25 cellular contexts compared by ENCODE assay signal in the genomic region with DNA sequence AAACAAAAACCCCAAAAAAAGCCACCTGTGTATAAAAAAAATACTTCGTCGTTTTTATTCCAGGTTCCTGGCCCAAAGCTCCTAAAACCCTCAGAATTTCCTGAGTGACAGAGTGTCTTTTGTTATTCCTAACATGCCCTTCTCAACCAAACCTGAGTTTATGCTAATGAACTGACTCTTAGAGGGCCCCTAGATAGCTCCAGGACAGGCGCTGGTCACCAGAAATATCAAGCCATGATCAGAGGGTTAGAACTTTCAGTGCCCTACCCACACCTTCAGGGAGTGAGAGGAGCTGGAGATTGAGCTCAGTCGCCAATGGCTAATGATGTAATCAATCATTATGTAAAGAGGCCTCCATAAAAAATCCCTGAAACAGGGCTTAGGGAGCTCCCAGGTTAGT. TPM values are rescaled to one million over a fixed set of nuclear protein-coding genes. Genes with fewer than 3 reads are reported as not detected.
DNase-seq lines count a peak whose midpoint lies in the region; ATAC-seq, FAIRE-seq and TF ChIP-seq lines count a peak whose summit lies in the region.
"Had no signal": no experiment of that assay in that cellular context is flagged by ENCODE, and none has a peak within 500 bp of the region (broad histone marks: within the 10 kb centered on the region; RNA-seq: fewer than 3 reads in every experiment).

No MANE protein-coding gene starts in this region.

- H3K4me3 Mint-ChIP-seq in GM23338 (no peak overlapping the region), natural killer cell (no peak overlapping the region)
- H3K4me3 Mint-ChIP-seq: CD14-positive monocyte; CD4-positive, alpha-beta T cell; CD8-positive, alpha-beta memory T cell; HFFc6 had no signal

- H3K36me3 Mint-ChIP-seq in GM23338 (ENCODE audit: low read depth) (peaks cover 42% of the 10 kb centered on the region), natural killer cell (peaks cover 7% of the 10 kb centered on the region)

- H2AFZ ChIP-seq in GM23338 (no peak overlapping the region), K562 (ENCODE audit: low read depth, low read length) (no peak overlapping the region)
- H2AFZ ChIP-seq: GM23248 had no signal

- H3K27ac Mint-ChIP-seq in GM23338, result 0 out of 2 replicates have a peak overlapping the region, but pooled peaks have one; percentile 59
- H3K27ac Mint-ChIP-seq in natural killer cell, result no peak overlapping the region
- H3K27ac Mint-ChIP-seq: CD4-positive, alpha-beta T cell; HFFc6 had no signal

- DNase-seq in GM23338 (ENCODE audit: low spot score) (peak; percentile 38), K562 (ENCODE audit: extremely low read depth in 1 of 4, low spot score in 3 of 4) (no peak), iPS-NIHi7 (ENCODE audit: extremely low spot score) (peak; percentile 14), DMS 273 treated with DMSO at 0.1 percent for 48 hours (lab: John Stamatoyannopoulos, UW) (no peak), D721Med (ENCODE audit: insufficient read length, low spot score) (no peak), activated gamma-delta T cell treated with Interleukin-2 at 50 U/mL for 16 hours (no peak), natural killer cell (no peak)
- DNase-seq: 8988T; ACHN; AML-193; BE2C; CD4-positive, alpha-beta T cell; CD8-positive, alpha-beta memory T cell; DMS153; DND-41; GDM1; HFFc6 had no signal

- intact Hi-C loops in K562 (cut with micrococcal nuclease), result no loop called here
- intact Hi-C loops in natural killer cell (cut with micrococcal nuclease), result no loop called here

- peaks cover 41% of the 10 kb centered on the region for H3K4me1 ChIP-seq in GM23338 (ENCODE audit: insufficient read depth)
- H3K4me1 ChIP-seq in K562 (replicated peaks in 1 of 2; ENCODE audit: control insufficient read depth in 2 of 2, insufficient read depth in 2 of 2, low read length in 2 of 2), result no peaks in the 10 kb centered on the region
- H3K4me1 ChIP-seq: A549; BE2C; BLaER1 treated with 17β-estradiol and CSF1 and Interleukin-3, amounts not matched to agents 10 nM and 100 nM had no signal

- H3K27me3 ChIP-seq in GM23338 (ENCODE audit: insufficient read depth) (no peaks in the 10 kb centered on the region), K562 (ENCODE audit: control insufficient read depth in 2 of 2, insufficient read depth in 2 of 2, low read length in 2 of 2) (no peaks in the 10 kb centered on the region)
- H3K27me3 ChIP-seq: BE2C; BLaER1 treated with 17β-estradiol and CSF1 and Interleukin-3, amounts not matched to agents 10 nM and 100 nM had no signal

- H3F3A ChIP-seq in GM23338 (replicated peaks; ENCODE audit: low read depth), result no peaks in the 10 kb centered on the region

- FAIRE-seq in K562 (lab: Jason Lieb, UNC) (no peak), D721Med (lab: Jason Lieb, UNC) (no peak)
- FAIRE-seq: A549, GM12878, GM19239, H54 had no signal

- WGBS in K562 (ENCODE audit: insufficient coverage, low coverage, missing lambda C conversion rate), result 36% methylated on average over 4 of the region's 4 CpGs

- TF ChIP-seq RAD21 in K562 (CRISPR knock-in tag; conservative IDR thresholded peaks at IDR 0.05 in 1 of 2, IDR thresholded peaks at IDR 0.05 in 1 of 2), result no peak

- peaks cover 12% of the 10 kb centered on the region for H4K20me1 ChIP-seq in GM23338 (replicated peaks; ENCODE audit: insufficient read depth)
- no peaks in the 10 kb centered on the region; the same call in 1 of the 2 replicates for H4K20me1 ChIP-seq in K562 (replicated peaks; ENCODE audit: control insufficient read depth, insufficient read depth, low read length)
- H4K20me1 ChIP-seq: BLaER1 treated with 17β-estradiol and CSF1 and Interleukin-3, amounts not matched to agents 10 nM and 100 nM had no signal

- CTCF ChIA-PET in K562 (lab: Yijun Ruan, JAX; ENCODE audit: low intra/inter-chr PET ratio), result no interaction called here

- BruUV-seq in K562 (replicated peaks; lab: Mats Ljungman, UMichigan), result no TSS peak

- H3K9me2 ChIP-seq in GM23338 (ENCODE audit: insufficient read depth), result no peaks in the 10 kb centered on the region

- H3K4me2 ChIP-seq in GM23338, result peak overlapping the region; percentile 44; the same call in 1 of the 2 replicates
- H3K4me2 ChIP-seq in K562 (ENCODE audit: insufficient read depth, low read length), result no peak overlapping the region
- H3K4me2 ChIP-seq: A549; BLaER1 treated with 17β-estradiol and CSF1 and Interleukin-3, amounts not matched to agents 10 nM and 100 nM had no signal

- no peaks in the 10 kb centered on the region for H3K9me1 ChIP-seq in K562 (ENCODE audit: control insufficient read depth, insufficient read depth, low read length)

- H3K9ac ChIP-seq in K562 (ENCODE audit: insufficient read depth in 1 of 2, low read depth in 2 of 2, low read length in 2 of 2), result no peak overlapping the region
- H3K9ac ChIP-seq: BLaER1 treated with 17β-estradiol and CSF1 and Interleukin-3, amounts not matched to agents 10 nM and 100 nM; GM23248 had no signal

- H3K4me3 ChIP-seq in GM23338 (no peak overlapping the region), K562 (no peak overlapping the region)
- H3K4me3 ChIP-seq: A549; BLaER1 treated with 17β-estradiol and CSF1 and Interleukin-3, amounts not matched to agents 10 nM and 100 nM; GM12878; GM23248; HAP-1 had no signal

- H3K9me3 Mint-ChIP-seq in GM23338 (peaks cover 5% of the 10 kb centered on the region; the same call in 1 of the 3 replicates), natural killer cell (no peaks in the 10 kb centered on the region)
- H3K9me3 Mint-ChIP-seq: CD8-positive, alpha-beta memory T cell; HFFc6 had no signal

- peak; percentile 58 for ATAC-seq in GM23338
- ATAC-seq in K562, result peak; percentile 35; the same call in 2 of the 3 replicates
- no peak for ATAC-seq in natural killer cell
- ATAC-seq: A549 had no signal

- in situ Hi-C loops in K562 (cut with MboI), result no loop called here

- POLR2A ChIA-PET in K562 (lab: Yijun Ruan, JAX), result interaction anchor here (0.5 to 2.6 kb wide), 5 partner anchors 8 to 1651 kb away, joined by 3 to 22 read pairs (median 4); no protein-coding TSS in a partner anchor

- H3K4me1 Mint-ChIP-seq in GM23338 (peaks cover 46% of the 10 kb centered on the region), natural killer cell (peaks cover 25 to 35% of the 10 kb centered on the region in 2 donors)
- H3K4me1 Mint-ChIP-seq: CD14-positive monocyte had no signal

- H3K36me3 ChIP-seq in GM23338 (ENCODE audit: insufficient read depth) (0 out of 2 replicates have a peak, but pooled peaks cover 9% of the 10 kb centered on the region), K562 (ENCODE audit: control insufficient read depth, insufficient read depth, low read length) (peaks cover 26% of the 10 kb centered on the region; the same call in 2 of the 3 replicates)

- H3K79me2 ChIP-seq in GM23338 (replicated peaks; ENCODE audit: insufficient read depth) (peaks cover 91% of the 10 kb centered on the region), K562 (ENCODE audit: control insufficient read depth, insufficient read depth, low read length) (no peaks in the 10 kb centered on the region; the same call in 2 of the 3 replicates)

- H3K27me3 Mint-ChIP-seq in GM23338 (ENCODE audit: insufficient read depth, low read depth, poor library complexity) (peaks cover 6% of the 10 kb centered on the region), natural killer cell (ENCODE audit: low read depth in 2 of 2) (no peaks in the 10 kb centered on the region)
- H3K27me3 Mint-ChIP-seq: CD4-positive, alpha-beta T cell had no signal

- H3K27ac ChIP-seq in GM23338 (ENCODE audit: low read depth) (peak overlapping the region; percentile 13; the same call in 1 of the 2 replicates), K562 (ENCODE audit: extremely low read depth, low read depth, low read length) (no peak overlapping the region)
- H3K27ac ChIP-seq: A549; BLaER1 treated with 17β-estradiol and CSF1 and Interleukin-3, amounts not matched to agents 10 nM and 100 nM; GM23248 had no signal

- TF ChIP-seq CTCF in GM23338 (conservative IDR thresholded peaks at IDR 0.05; ENCODE audit: low read depth in 2 of 2), result no peak
- TF ChIP-seq CTCF in K562 (IDR thresholded peaks at IDR 0.05 in 2 of 3, conservative IDR thresholded peaks at IDR 0.05 in 1 of 3; ENCODE audit: insufficient read depth in 2 of 3, low read depth in 1 of 3, low read length in 3 of 3), result no peak
- TF ChIP-seq CTCF in D721Med (IDR thresholded peaks at IDR 0.05; ENCODE audit: insufficient read depth, missing control alignments), result no peak
- no peak for TF ChIP-seq CTCF in natural killer cell (IDR thresholded peaks at IDR 0.05)

- TF ChIP-seq POLR2A in K562 (conservative IDR thresholded peaks at IDR 0.05), result no peak

- H3K9me3 ChIP-seq in K562 (replicated peaks; ENCODE audit: control insufficient read depth, insufficient read depth, low read depth, low read length), result no peaks in the 10 kb centered on the region
- H3K9me3 ChIP-seq: A549, BE2C, HAP-1 had no signal

- TF ChIP-seq EP300 in K562 (IDR thresholded peaks at IDR 0.05; ENCODE audit: low read length), result no peak

TF ChIP-seq in GM23338, 12 proteins besides CTCF, POLR2A, EP300 and RAD21 (continues in another document):
- TF ChIP-seq EZH2phosphoT487 (IDR thresholded peaks at IDR 0.05; ENCODE audit: unreplicated experiment), result no peak

TF ChIP-seq in K562, 482 proteins besides CTCF, POLR2A, EP300 and RAD21 (continues in another document):
- TF ChIP-seq NUFIP1 (IDR thresholded peaks at IDR 0.05; ENCODE audit: partially characterized antibody) (no peak), POU5F1 (IDR thresholded peaks at IDR 0.05; ENCODE audit: borderline replicate concordance, low read depth, low read length, partially characterized antibody) (no peak), KLF1 (tag; IDR thresholded peaks at IDR 0.05) (no peak)

RNA-seq across cellular contexts. Expression of a gene that starts 15.7 kb away (rescaled TPM):
- 28.8 and 38.6 TPM in 2 replicates for total RNA-seq in GM23338 (2014; rRNA removed; shearing (Covaris generic))
- polyA plus RNA-seq in GM23338 (2016; fragmentation: Nextera tagmentation; extraction: Ambion mirVana) (34.2 and 44.5 TPM in 2 replicates), K562 (2011; rRNA removed) (6.3 and 6.9 TPM in 2 replicates), K562 (2014; fragmentation: Illumina TruSeq; extraction: Trizol) (6.1 and 6.3 TPM in 2 replicates), K562 (2014; fragmentation: Nextera tagmentation; extraction: Ambion mirVana) (1 to 10 TPM; 3.4 to 4.5 TPM), K562 (2014; rRNA removed) (16.3 and 16.8 TPM in 2 replicates)
- 16.8 and 53.1 TPM in 2 replicates for total RNA-seq in K562 (2011; cell fraction: chromatin; rRNA removed; ENCODE audit: low replicate concordance)
- 7.8 and 11.6 TPM in 2 replicates for total RNA-seq in K562 (2011; cell fraction: nucleolus; rRNA removed)
- 18.8 and 30.1 TPM in 2 replicates for total RNA-seq in K562 (2011; cell fraction: nucleoplasm; rRNA removed)
- total RNA-seq in K562 (2014; rRNA removed) (29.0 and 32.8 TPM in 2 replicates), K562 (2014; rRNA removed; fragmentation: Illumina TruSeq; extraction: Trizol) (11.1 and 12.4 TPM in 2 replicates), K562 (2015; rRNA removed; fragmentation: Illumina TruSeq; extraction: Trizol) (9.4 and 10.1 TPM in 2 replicates), K562 (2021) (12.7 and 13.5 TPM in 2 replicates), natural killer cell (10 to 100 TPM; 26.7 to 36.6 (median 34.9) TPM)
- 2.6 and 3.3 TPM in 2 replicates for polyA plus RNA-seq in K562 (2011; cell fraction: cytosol; rRNA removed)
- polyA plus RNA-seq in K562 (2011; cell fraction: nucleus; rRNA removed), result 10.3 and 13.3 TPM in 2 replicates
- 6.8 and 9.1 TPM in 2 replicates for polyA plus RNA-seq in K562 (2012)
- polyA minus RNA-seq in K562 (2011; rRNA and poly(A)+ RNA removed), result 11.6 and 12.7 TPM in 2 replicates
- 2.7 and 3.0 TPM in 2 replicates for polyA minus RNA-seq in K562 (2011; cell fraction: cytosol; rRNA and poly(A)+ RNA removed)
- 22.3 and 25.0 TPM in 2 replicates for polyA minus RNA-seq in K562 (2011; cell fraction: nucleus; rRNA and poly(A)+ RNA removed)

Comparison
In these comparisons a context has a peak if more than half of its experiments do, and no peak if none do; other contexts are left out.
1. ATAC-seq: peak in GM23338 (single experiment) and K562 (single experiment); none in natural killer cell (0 of 3).
2. DNase-seq: peak in GM23338 (single experiment) and iPS-NIHi7 (single experiment); none in K562 (0 of 4), DMS 273 treated with DMSO at 0.1 percent for 48 hours (single experiment), D721Med (single experiment), activated gamma-delta T cell treated with Interleukin-2 at 50 U/mL for 16 hours (single experiment) and natural killer cell (single experiment).